ENCODE assay signal across 24 cellular contexts in genomic region chr18:21363411-21363810, GRCh38.
DNase-seq lines count a peak whose midpoint lies in the region; ATAC-seq, FAIRE-seq and TF ChIP-seq lines count a peak whose summit lies in the region.
"Had no signal": no experiment of that assay in that cellular context is flagged by ENCODE, and none has a peak within 500 bp of the region (broad histone marks: within the 10 kb centered on the region; RNA-seq: fewer than 3 reads in every experiment).

No MANE protein-coding gene starts in this region.

- no peaks in the 10 kb centered on the region for H3K9me3 ChIP-seq in A549
- H3K9me3 ChIP-seq in SK-N-MC (ENCODE audit: low read depth, low read length) = no peaks in the 10 kb centered on the region
- no peaks in the 10 kb centered on the region for H3K9me3 ChIP-seq in mesodermal cell (ENCODE audit: control insufficient read depth, low read length)
- H3K9me3 ChIP-seq: suprapubic skin, vagina had no signal

- no peak for TF ChIP-seq EP300 in A549 (IDR thresholded peaks at IDR 0.05)

- FAIRE-seq in A549 (lab: Jason Lieb, UNC) = no peak
- peak; percentile 9 for FAIRE-seq in HTR-8/SVneo (lab: Jason Lieb, UNC)

- no peak for TF ChIP-seq RAD21 in A549 (conservative IDR thresholded peaks at IDR 0.05 in 1 of 2, IDR thresholded peaks at IDR 0.05 in 1 of 2)

- ATAC-seq in A549 (no peak), left ventricle myocardium superior (no peak)
- ATAC-seq: activated CD4-positive, alpha-beta T cell treated with anti-CD3 and anti-CD28 coated beads for 36 hours; activated naive CD4-positive, alpha-beta T cell treated with anti-CD3 and anti-CD28 coated beads, Interleukin-2, amount 50 U/mL, for 72 hours; activated T-cell treated with anti-CD3 and anti-CD28 coated beads, Interleukin-2, amount 50 U/mL, for 72 hours; right cardiac atrium; T-cell had no signal

- TF ChIP-seq CTCF in A549 (IDR thresholded peaks at IDR 0.05) = no peak

- H3K27ac Mint-ChIP-seq in immature natural killer cell = no peak overlapping the region
- H3K27ac Mint-ChIP-seq: activated CD4-positive, alpha-beta T cell treated with anti-CD3 and anti-CD28 coated beads for 36 hours; activated naive CD4-positive, alpha-beta T cell treated with anti-CD3 and anti-CD28 coated beads, Interleukin-2, amount 50 U/mL, for 72 hours; activated T-cell treated with anti-CD3 and anti-CD28 coated beads, Interleukin-2, amount 50 U/mL, for 72 hours; HFFc6; IgD-negative memory B cell; T-cell had no signal

- peaks cover 0 to 6% (median 4%) of the 10 kb centered on the region in 3 donors for H3K27me3 Mint-ChIP-seq in immature natural killer cell (ENCODE audit: low read depth in 3 of 3)
- H3K27me3 Mint-ChIP-seq: IgD-negative memory B cell had no signal

- H3K36me3 Mint-ChIP-seq in immature natural killer cell = no peaks in the 10 kb centered on the region
- H3K36me3 Mint-ChIP-seq: activated naive CD4-positive, alpha-beta T cell treated with anti-CD3 and anti-CD28 coated beads, Interleukin-2, amount 50 U/mL, for 72 hours; IgD-negative memory B cell; T-cell had no signal

- H3K9ac ChIP-seq in SK-N-MC (ENCODE audit: insufficient read length) = no peak overlapping the region

- H3K4me1 Mint-ChIP-seq in immature natural killer cell = no peaks in the 10 kb centered on the region
- H3K4me1 Mint-ChIP-seq: activated CD4-positive, alpha-beta T cell treated with anti-CD3 and anti-CD28 coated beads for 36 hours; IgD-negative memory B cell; T-cell had no signal

- no peak overlapping the region for H3K4me3 Mint-ChIP-seq in immature natural killer cell
- H3K4me3 Mint-ChIP-seq: activated CD4-positive, alpha-beta T cell treated with anti-CD3 and anti-CD28 coated beads for 36 hours; activated T-cell treated with anti-CD3 and anti-CD28 coated beads, Interleukin-2, amount 50 U/mL, for 72 hours; HFFc6; IgD-negative memory B cell; T-cell had no signal

- 0% methylated on average over 1 of the region's 1 CpG for WGBS in A549 (ENCODE audit: missing lambda C conversion rate)
- 0 to 20% methylated on average over 1 of the region's 1 CpG for WGBS in mesodermal cell (ENCODE audit: insufficient coverage in 2 of 2), 2 experiments

- peaks cover 7% of the 10 kb centered on the region; the same call in 1 of the 3 replicates for H3K4me1 ChIP-seq in A549
- H3K4me1 ChIP-seq in mesodermal cell (ENCODE audit: control insufficient read depth, insufficient read depth, low read length, poor library complexity, severe bottlenecking) = peaks cover 39% of the 10 kb centered on the region
- H3K4me1 ChIP-seq: suprapubic skin, vagina had no signal

- H3K9me3 Mint-ChIP-seq in immature natural killer cell = peaks cover 0 to 1% (median 0%) of the 10 kb centered on the region in 6 donors
- H3K9me3 Mint-ChIP-seq: activated naive CD4-positive, alpha-beta T cell treated with anti-CD3 and anti-CD28 coated beads, Interleukin-2, amount 50 U/mL, for 72 hours; activated T-cell treated with anti-CD3 and anti-CD28 coated beads, Interleukin-2, amount 50 U/mL, for 72 hours; HFFc6; IgD-negative memory B cell; T-cell had no signal

- POLR2A ChIA-PET in A549 (lab: Yijun Ruan, JAX) = no interaction called here

- TF ChIP-seq POLR2A in A549 (IDR thresholded peaks at IDR 0.05; ENCODE audit: low read length) = no peak

- no peak overlapping the region for H3K4me3 ChIP-seq in A549
- peak overlapping the region; percentile 57 for H3K4me3 ChIP-seq in SK-N-MC
- H3K4me3 ChIP-seq in mesodermal cell (ENCODE audit: extremely low read depth, insufficient read depth, low read length, poor library complexity, severe bottlenecking) = no peak overlapping the region
- H3K4me3 ChIP-seq: suprapubic skin, vagina had no signal

- H3K27ac ChIP-seq in A549 (peak overlapping the region in 1 of 2 experiments; percentile 21; a peak in 1 of 6 replicates), SK-N-MC (peak overlapping the region; percentile 49; the same call in 1 of the 2 replicates), mesodermal cell (ENCODE audit: low read depth, low read length, severe bottlenecking) (peak overlapping the region; percentile 70)
- H3K27ac ChIP-seq: suprapubic skin, vagina had no signal

- intact Hi-C loops in left ventricle myocardium superior (cut with micrococcal nuclease) = no loop called here

- H3K4me2 ChIP-seq in A549 = peak overlapping the region; percentile 26; the same call in 1 of the 3 replicates

- CTCF ChIA-PET in A549 (lab: Yijun Ruan, JAX) = no interaction called here

- H3K36me3 ChIP-seq in SK-N-MC (ENCODE audit: insufficient read depth, low read length) (no peaks in the 10 kb centered on the region), mesodermal cell (ENCODE audit: control insufficient read depth, insufficient read depth, low read length) (no peaks in the 10 kb centered on the region)
- H3K36me3 ChIP-seq: suprapubic skin, vagina had no signal

- no peak for DNase-seq in A549 (ENCODE audit: low read depth in 1 of 2, low spot score in 1 of 2)
- DNase-seq in HTR-8/SVneo (ENCODE audit: insufficient read length, low spot score) = no peak
- no peak for DNase-seq in SK-N-MC (ENCODE audit: low read depth, low spot score)
- DNase-seq in left ventricle myocardium superior = no peak
- DNase-seq in immature natural killer cell = no peak
- DNase-seq in HPDE6-E6E7 (ENCODE audit: extremely low spot score) = no peak
- no peak for DNase-seq in NK-92 treated with Interleukin-12 subunit alpha and Interleukin-12 subunit beta, amount 100 ng/mL, for 24 hours (lab: John Stamatoyannopoulos, UW)
- DNase-seq: ACHN; activated CD4-positive, alpha-beta T cell treated with anti-CD3 and anti-CD28 coated beads for 36 hours; activated T-cell treated with anti-CD3 and anti-CD28 coated beads, Interleukin-2, amount 50 U/mL, for 72 hours; Calu3; effector memory CD4-positive, alpha-beta T cell; head of caudate nucleus; NCI-H187 treated with DMSO at 0.1 percent for 48 hours; NCI-H510A; right cardiac atrium; SHP77; T-cell had no signal

TF ChIP-seq in A549, 52 proteins besides CTCF, POLR2A, EP300 and RAD21:
- TF ChIP-seq REST (IDR thresholded peaks at IDR 0.05) (no peak), HOXB13 (CRISPR knock-in tag; IDR thresholded peaks at IDR 0.05; ENCODE audit: low read depth) (no peak), CEBPB (IDR thresholded peaks at IDR 0.05) (no peak), EHMT2 (IDR thresholded peaks at IDR 0.05; ENCODE audit: low read depth) (no peak), HMGXB4 (CRISPR knock-in tag; IDR thresholded peaks at IDR 0.05; ENCODE audit: borderline replicate concordance) (no peak), MAFK (IDR thresholded peaks at IDR 0.05; ENCODE audit: partially characterized antibody) (no peak), RFX5 (IDR thresholded peaks at IDR 0.05) (no peak), CBX8 (IDR thresholded peaks at IDR 0.05) (no peak), SMC3 (IDR thresholded peaks at IDR 0.05) (no peak), HES2 (IDR thresholded peaks at IDR 0.05) (no peak), CHD2 (IDR thresholded peaks at IDR 0.05; ENCODE audit: low read length, partially characterized antibody) (no peak)
